ENCODE assay signal across 10 cellular contexts in genomic region chr19:54201980-54202379, GRCh38. TPM values are rescaled to one million over a fixed set of nuclear protein-coding genes. Genes with fewer than 3 reads are reported as not detected.
A peak's percentile ranks its signal among the peaks of the same experiment; 100 is the strongest.
DNase-seq lines count a peak whose midpoint lies in the region; ATAC-seq, FAIRE-seq and TF ChIP-seq lines count a peak whose summit lies in the region.
"Had no signal": no experiment of that assay in that cellular context is flagged by ENCODE, and none has a peak within 500 bp of the region (broad histone marks: within the 10 kb centered on the region; RNA-seq: fewer than 3 reads in every experiment).

No MANE protein-coding gene starts in this region.

- H3K18ac ChIP-seq in mesenchymal stem cell (ENCODE audit: low read depth in 1 of 2, low read length in 2 of 2) = no peak overlapping the region

- peaks cover 60% of the 10 kb centered on the region for H4K20me1 ChIP-seq in K562 (replicated peaks; ENCODE audit: control insufficient read depth, insufficient read depth, low read length)

- DNase-seq in left ventricle myocardium inferior (no peak), cardiac septum (ENCODE audit: low spot score) (no peak), K562 (ENCODE audit: extremely low read depth in 1 of 4, low spot score in 3 of 4) (no peak), mesenchymal stem cell (peak; percentile 31), vagina (ENCODE audit: extremely low spot score in 2 of 2) (no peak), GM12892 (ENCODE audit: insufficient read length) (no peak)

- peaks cover 56% of the 10 kb centered on the region for H3K36me3 ChIP-seq in left ventricle myocardium inferior
- peaks cover 64% of the 10 kb centered on the region for H3K36me3 ChIP-seq in K562 (ENCODE audit: control insufficient read depth, insufficient read depth, low read length)
- peaks cover 40 to 61% of the 10 kb centered on the region in 2 experiments for H3K36me3 ChIP-seq in mesenchymal stem cell (ENCODE audit: control insufficient read depth in 1 of 2, insufficient read depth in 2 of 2, low read depth in 1 of 2, low read length in 2 of 2)
- peaks cover 0 to 54% of the 10 kb centered on the region in 2 donors for H3K36me3 ChIP-seq in vagina

- no peak for TF ChIP-seq CTCF in left ventricle myocardium inferior (IDR thresholded peaks at IDR 0.05; ENCODE audit: borderline replicate concordance)
- no peak for TF ChIP-seq CTCF in K562 (IDR thresholded peaks at IDR 0.05 in 2 of 3, conservative IDR thresholded peaks at IDR 0.05 in 1 of 3; ENCODE audit: insufficient read depth in 2 of 3, low read depth in 1 of 3, low read length in 3 of 3)
- TF ChIP-seq CTCF in vagina (IDR thresholded peaks at IDR 0.05) = no peak

- no peak for TF ChIP-seq POLR2A in K562 (conservative IDR thresholded peaks at IDR 0.05)
- no peak for TF ChIP-seq POLR2A in vagina (IDR thresholded peaks at IDR 0.05)
- no peak for TF ChIP-seq POLR2A in GM12892 (IDR thresholded peaks at IDR 0.05; ENCODE audit: low read depth, low read length)

- BruUV-seq in K562 (replicated peaks; lab: Mats Ljungman, UMichigan) = no TSS peak

- H3K14ac ChIP-seq in mesenchymal stem cell (ENCODE audit: low read length in 2 of 2) = no peak overlapping the region

- TF ChIP-seq EP300 in K562 (IDR thresholded peaks at IDR 0.05; ENCODE audit: low read length) = no peak

- H4K91ac ChIP-seq in mesenchymal stem cell (ENCODE audit: low read length) = no peak overlapping the region

- H4K8ac ChIP-seq in mesenchymal stem cell (ENCODE audit: low read length) = no peak overlapping the region

- H3K4me1 ChIP-seq in left ventricle myocardium inferior (peaks cover 72% of the 10 kb centered on the region), K562 (replicated peaks in 1 of 2; ENCODE audit: control insufficient read depth in 2 of 2, insufficient read depth in 2 of 2, low read length in 2 of 2) (peaks cover 30 to 39% of the 10 kb centered on the region in 2 experiments), mesenchymal stem cell (ENCODE audit: control insufficient read depth, insufficient read depth, low read depth, low read length) (peaks cover 27% of the 10 kb centered on the region), vagina (peaks cover 61% of the 10 kb centered on the region)

- FAIRE-seq in K562 (lab: Jason Lieb, UNC) = no peak
- FAIRE-seq in GM12892 (lab: Jason Lieb, UNC) = no peak
- FAIRE-seq: endometrium, urothelium cell line had no signal

- POLR2A ChIA-PET in K562 (lab: Yijun Ruan, JAX) = interaction anchor here (0.6 to 5.3 kb wide), 9 partner anchors 9 to 87 kb away, joined by 3 to 206 read pairs (median 8); partner anchors contain the start of genes LENG1, MBOAT7, PRPF31 and TFPT

- no peak overlapping the region for H2BK5ac ChIP-seq in mesenchymal stem cell (ENCODE audit: low read depth, low read length, poor library complexity, severe bottlenecking)

- H3K4ac ChIP-seq in mesenchymal stem cell (ENCODE audit: low read depth in 1 of 2, low read length in 2 of 2) = no peak overlapping the region

- CTCF ChIA-PET in K562 (lab: Yijun Ruan, JAX; ENCODE audit: low intra/inter-chr PET ratio) = no interaction called here

- intact Hi-C loops in left ventricle myocardium inferior (cut with micrococcal nuclease) (no loop called here), cardiac septum (cut with DNase I) (loop anchor here (5.0 to 10.0 kb wide), 2 partner anchors 40 to 243 kb away; partner anchors contain the start of gene LENG8), K562 (cut with micrococcal nuclease) (loop anchor here (2.0 kb wide), 1 partner anchor 65 kb away; the partner anchor contains the start of gene CNOT3), vagina (cut with DNase I) (no loop called here)

- no peak overlapping the region for H2AK5ac ChIP-seq in mesenchymal stem cell (ENCODE audit: low read length, severe bottlenecking)

- H2AFZ ChIP-seq in K562 (ENCODE audit: low read depth, low read length) = no peak overlapping the region
- no peak overlapping the region for H2AFZ ChIP-seq in mesenchymal stem cell (ENCODE audit: low read depth, low read length)

- peaks cover 11% of the 10 kb centered on the region for H3K9me1 ChIP-seq in K562 (ENCODE audit: control insufficient read depth, insufficient read depth, low read length)

- no peak for TF ChIP-seq RAD21 in K562 (CRISPR knock-in tag; conservative IDR thresholded peaks at IDR 0.05 in 1 of 2, IDR thresholded peaks at IDR 0.05 in 1 of 2)

- ATAC-seq in K562 = no peak
- no peak for ATAC-seq in GM21423 (IDR thresholded peaks at IDR 0.05; ENCODE audit: unreplicated experiment)
- no peak for ATAC-seq in GM21723 (IDR thresholded peaks at IDR 0.05; ENCODE audit: unreplicated experiment)

- H3K27me3 ChIP-seq in left ventricle myocardium inferior (ENCODE audit: low read depth) (no peaks in the 10 kb centered on the region), K562 (ENCODE audit: control insufficient read depth in 2 of 2, insufficient read depth in 2 of 2, low read length in 2 of 2) (no peaks in the 10 kb centered on the region), mesenchymal stem cell (ENCODE audit: control insufficient read depth in 1 of 2, insufficient read depth in 1 of 2, low read length in 2 of 2) (no peaks in the 10 kb centered on the region), vagina (no peaks in the 10 kb centered on the region)

- H3K23ac ChIP-seq in mesenchymal stem cell (ENCODE audit: low read length in 2 of 2) = no peak overlapping the region

- H3K27ac ChIP-seq in left ventricle myocardium inferior (replicated peaks) (no peak overlapping the region), K562 (ENCODE audit: extremely low read depth, low read depth, low read length) (peak overlapping the region; percentile 96), mesenchymal stem cell (ENCODE audit: low read length, poor library complexity, severe bottlenecking) (peak overlapping the region; percentile 13), vagina (no peak overlapping the region)

- in situ Hi-C loops in K562 (cut with MboI) = no loop called here

- peak overlapping the region; percentile 97 for H3K4me3 ChIP-seq in left ventricle myocardium inferior
- peak overlapping the region; percentile 68 for H3K4me3 ChIP-seq in K562
- peak overlapping the region in 1 of 2 experiments; percentile 91 for H3K4me3 ChIP-seq in mesenchymal stem cell (ENCODE audit: insufficient read depth in 1 of 2, low read depth in 1 of 2, low read length in 2 of 2)
- peak overlapping the region; percentile 60 to 87 for H3K4me3 ChIP-seq in vagina

- no peak overlapping the region for H2BK12ac ChIP-seq in mesenchymal stem cell (ENCODE audit: low read length in 2 of 2)

- no peak overlapping the region for H2BK15ac ChIP-seq in mesenchymal stem cell (ENCODE audit: low read depth, poor library complexity, severe bottlenecking)

- no peak overlapping the region for H2BK120ac ChIP-seq in mesenchymal stem cell (ENCODE audit: low read depth, low read length)

- peak overlapping the region; percentile 89 for H3K4me2 ChIP-seq in K562 (ENCODE audit: insufficient read depth, low read length)
- H3K4me2 ChIP-seq in mesenchymal stem cell (ENCODE audit: low read length, poor library complexity, severe bottlenecking) = peak overlapping the region; percentile 67

- no peaks in the 10 kb centered on the region for H3K9me3 ChIP-seq in left ventricle myocardium inferior (replicated peaks)
- H3K9me3 ChIP-seq in K562 (replicated peaks; ENCODE audit: control insufficient read depth, insufficient read depth, low read depth, low read length) = no peaks in the 10 kb centered on the region
- no peaks in the 10 kb centered on the region for H3K9me3 ChIP-seq in mesenchymal stem cell (ENCODE audit: control insufficient read depth, low read length)
- no peaks in the 10 kb centered on the region for H3K9me3 ChIP-seq in vagina

- peaks cover 67% of the 10 kb centered on the region for H3K79me2 ChIP-seq in K562 (ENCODE audit: control insufficient read depth, insufficient read depth, low read length)

- H3K79me1 ChIP-seq in mesenchymal stem cell (replicated peaks; ENCODE audit: low read length, poor library complexity, severe bottlenecking) = peaks cover 5% of the 10 kb centered on the region

- WGBS in K562 (ENCODE audit: insufficient coverage, low coverage, missing lambda C conversion rate) = under 1% methylated on average over 13 of the region's 13 CpGs
- 60% methylated on average over 13 of the region's 13 CpGs for WGBS in mesenchymal stem cell

- H3K9ac ChIP-seq in K562 (ENCODE audit: insufficient read depth in 1 of 2, low read depth in 2 of 2, low read length in 2 of 2) (peak overlapping the region; percentile 98 to 99), mesenchymal stem cell (ENCODE audit: low read length) (peak overlapping the region; percentile 97)

RNA-seq across cellular contexts. Expression of gene RPS9, which starts 1.3 kb away (rescaled TPM):
- total RNA-seq in left ventricle myocardium inferior (648 TPM), cardiac septum (615 TPM), K562 (2014; rRNA removed) (4,156 and 4,613 TPM in 2 replicates), K562 (2014; rRNA removed; fragmentation: Illumina TruSeq; extraction: Trizol) (714 and 1,122 TPM in 2 replicates), K562 (2015; rRNA removed; fragmentation: Illumina TruSeq; extraction: Trizol) (1,777 and 1,782 TPM in 2 replicates), K562 (2021) (1,573 and 1,625 TPM in 2 replicates), vagina (1,892 TPM)
- total RNA-seq in K562 (2011; cell fraction: chromatin; rRNA removed; ENCODE audit: low replicate concordance) = 331 and 680 TPM in 2 replicates
- total RNA-seq in K562 (2011; cell fraction: nucleolus; rRNA removed) = 909 and 1,212 TPM in 2 replicates
- total RNA-seq in K562 (2011; cell fraction: nucleoplasm; rRNA removed) = 945 and 1,251 TPM in 2 replicates
- polyA plus RNA-seq in K562 (2011; rRNA removed) (1,792 and 2,151 TPM in 2 replicates), K562 (2014; fragmentation: Illumina TruSeq; extraction: Trizol) (2,256 and 3,393 TPM in 2 replicates), K562 (2014; fragmentation: Nextera tagmentation; extraction: Ambion mirVana) (100 to 1,000 TPM; 456 to 490 TPM), K562 (2014; rRNA removed) (3,325 and 5,114 TPM in 2 replicates)
- 3,305 and 3,579 TPM in 2 replicates for polyA plus RNA-seq in K562 (2011; cell fraction: cytosol; rRNA removed)
- polyA plus RNA-seq in K562 (2011; cell fraction: nucleus; rRNA removed) = 1,541 and 1,658 TPM in 2 replicates
- 3,049 and 5,076 TPM in 2 replicates for polyA plus RNA-seq in K562 (2012)
- polyA minus RNA-seq in K562 (2011; rRNA and poly(A)+ RNA removed) = 287 and 381 TPM in 2 replicates
- polyA minus RNA-seq in K562 (2011; cell fraction: cytosol; rRNA and poly(A)+ RNA removed) = 464 and 517 TPM in 2 replicates
- polyA minus RNA-seq in K562 (2011; cell fraction: nucleus; rRNA and poly(A)+ RNA removed) = 240 and 304 TPM in 2 replicates
- polyA plus RNA-seq in mesenchymal stem cell (2013, experiment 1 of 2) = 1,608 TPM
- 1,551 TPM for polyA plus RNA-seq in mesenchymal stem cell (2013, experiment 2 of 2)
- polyA plus RNA-seq in GM12892 (2012; ENCODE audit: missing spikeins) = 4,059 TPM

RNA-seq across cellular contexts. Expression of gene TSEN34, which starts 10.9 kb away (rescaled TPM):
- 16.2 TPM for total RNA-seq in left ventricle myocardium inferior
- 22.6 TPM for total RNA-seq in cardiac septum
- 6.2 and 16.5 TPM in 2 replicates for total RNA-seq in K562 (2011; cell fraction: chromatin; rRNA removed; ENCODE audit: low replicate concordance)
- 24.2 and 25.2 TPM in 2 replicates for total RNA-seq in K562 (2011; cell fraction: nucleolus; rRNA removed)
- 10.4 and 11.7 TPM in 2 replicates for total RNA-seq in K562 (2011; cell fraction: nucleoplasm; rRNA removed)
- 48.3 and 52.3 TPM in 2 replicates for total RNA-seq in K562 (2014; rRNA removed)
- 11.0 and 15.9 TPM in 2 replicates for total RNA-seq in K562 (2014; rRNA removed; fragmentation: Illumina TruSeq; extraction: Trizol)
- total RNA-seq in K562 (2015; rRNA removed; fragmentation: Illumina TruSeq; extraction: Trizol) = 32.8 and 34.3 TPM in 2 replicates
- total RNA-seq in K562 (2021) = 43.7 and 45.7 TPM in 2 replicates
- 29.5 and 39.8 TPM in 2 replicates for polyA plus RNA-seq in K562 (2011; rRNA removed)
- 70.3 and 121 TPM in 2 replicates for polyA plus RNA-seq in K562 (2011; cell fraction: cytosol; rRNA removed)
- polyA plus RNA-seq in K562 (2011; cell fraction: nucleus; rRNA removed) = 32.8 and 33.9 TPM in 2 replicates
- polyA plus RNA-seq in K562 (2012) = 30.6 and 41.6 TPM in 2 replicates
- 15.6 and 34.6 TPM in 2 replicates for polyA plus RNA-seq in K562 (2014; fragmentation: Illumina TruSeq; extraction: Trizol)
- 1 to 10 TPM; 3.1 to 3.9 TPM for polyA plus RNA-seq in K562 (2014; fragmentation: Nextera tagmentation; extraction: Ambion mirVana)
- polyA plus RNA-seq in K562 (2014; rRNA removed) = 57.6 and 59.9 TPM in 2 replicates
- 8.6 and 12.1 TPM in 2 replicates for polyA minus RNA-seq in K562 (2011; rRNA and poly(A)+ RNA removed)
- 18.6 and 27.7 TPM in 2 replicates for polyA minus RNA-seq in K562 (2011; cell fraction: cytosol; rRNA and poly(A)+ RNA removed)
- 6.5 and 8.9 TPM in 2 replicates for polyA minus RNA-seq in K562 (2011; cell fraction: nucleus; rRNA and poly(A)+ RNA removed)
- 65.1 TPM for polyA plus RNA-seq in mesenchymal stem cell (2013, experiment 1 of 2)
- polyA plus RNA-seq in mesenchymal stem cell (2013, experiment 2 of 2) = 67.7 TPM
- 52.3 TPM for total RNA-seq in vagina
- polyA plus RNA-seq in GM12892 (2012; ENCODE audit: missing spikeins) = 11.7 TPM

RNA-seq across cellular contexts. Expression of gene MBOAT7, which starts 12.6 kb away (rescaled TPM):
- total RNA-seq in left ventricle myocardium inferior (12.2 TPM), cardiac septum (24.3 TPM), K562 (2014; rRNA removed) (87.0 and 104 TPM in 2 replicates), K562 (2014; rRNA removed; fragmentation: Illumina TruSeq; extraction: Trizol) (15.4 and 18.2 TPM in 2 replicates), K562 (2015; rRNA removed; fragmentation: Illumina TruSeq; extraction: Trizol) (56.1 and 60.7 TPM in 2 replicates), K562 (2021) (153 and 160 TPM in 2 replicates), vagina (76.6 TPM)
- total RNA-seq in K562 (2011; cell fraction: chromatin; rRNA removed; ENCODE audit: low replicate concordance) = 69.6 and 252 TPM in 2 replicates
- 206 and 229 TPM in 2 replicates for total RNA-seq in K562 (2011; cell fraction: nucleolus; rRNA removed)
- 169 and 219 TPM in 2 replicates for total RNA-seq in K562 (2011; cell fraction: nucleoplasm; rRNA removed)
- polyA plus RNA-seq in K562 (2011; rRNA removed) (30.3 and 85.5 TPM in 2 replicates), K562 (2014; fragmentation: Illumina TruSeq; extraction: Trizol) (79.6 and 108 TPM in 2 replicates), K562 (2014; fragmentation: Nextera tagmentation; extraction: Ambion mirVana) (1 to 10 TPM; 1.4 to 2.6 TPM), K562 (2014; rRNA removed) (79.2 and 92.4 TPM in 2 replicates)
- polyA plus RNA-seq in K562 (2011; cell fraction: cytosol; rRNA removed) = 53.9 and 134 TPM in 2 replicates
- 78.0 and 150 TPM in 2 replicates for polyA plus RNA-seq in K562 (2011; cell fraction: nucleus; rRNA removed)
- 134 and 209 TPM in 2 replicates for polyA plus RNA-seq in K562 (2012)
- 16.9 and 19.4 TPM in 2 replicates for polyA minus RNA-seq in K562 (2011; rRNA and poly(A)+ RNA removed)
- 91.7 and 110 TPM in 2 replicates for polyA minus RNA-seq in K562 (2011; cell fraction: cytosol; rRNA and poly(A)+ RNA removed)
- polyA minus RNA-seq in K562 (2011; cell fraction: nucleus; rRNA and poly(A)+ RNA removed) = 39.8 and 40.0 TPM in 2 replicates
- polyA plus RNA-seq in mesenchymal stem cell (2013, experiment 1 of 2) = 175 TPM
- polyA plus RNA-seq in mesenchymal stem cell (2013, experiment 2 of 2) = 178 TPM
- 9.9 TPM for polyA plus RNA-seq in GM12892 (2012; ENCODE audit: missing spikeins)

RNA-seq across cellular contexts. Expression of gene LILRB3, which starts 20.8 kb away (rescaled TPM):
- total RNA-seq in left ventricle myocardium inferior (4.7 TPM), cardiac septum (2.7 TPM), K562 (2014; rRNA removed) (not detected in 2 replicates), K562 (2014; rRNA removed; fragmentation: Illumina TruSeq; extraction: Trizol) (not detected in 2 replicates), K562 (2015; rRNA removed; fragmentation: Illumina TruSeq; extraction: Trizol) (not detected in 2 replicates), K562 (2021) (not detected in 2 replicates), vagina (20.4 TPM)
- total RNA-seq in K562 (2011; cell fraction: chromatin; rRNA removed; ENCODE audit: low replicate concordance) = not detected in 2 replicates
- not detected in 2 replicates for total RNA-seq in K562 (2011; cell fraction: nucleolus; rRNA removed)
- not detected in 2 replicates for total RNA-seq in K562 (2011; cell fraction: nucleoplasm; rRNA removed)
- polyA plus RNA-seq in K562 (2011; rRNA removed) (not detected in 2 replicates), K562 (2014; fragmentation: Illumina TruSeq; extraction: Trizol) (not detected in 2 replicates), K562 (2014; fragmentation: Nextera tagmentation; extraction: Ambion mirVana) (under 1 TPM in 1 of 2 experiments, not detected in 1; 0.01 TPM), K562 (2014; rRNA removed) (0.09 TPM in 1 of 2 replicates, not detected in the other)
- not detected in 2 replicates for polyA plus RNA-seq in K562 (2011; cell fraction: cytosol; rRNA removed)
- 0.18 TPM in 1 of 2 replicates, not detected in the other for polyA plus RNA-seq in K562 (2011; cell fraction: nucleus; rRNA removed)
- polyA plus RNA-seq in K562 (2012) = 0.21 and 0.56 TPM in 2 replicates
- not detected in 2 replicates for polyA minus RNA-seq in K562 (2011; rRNA and poly(A)+ RNA removed)
- polyA minus RNA-seq in K562 (2011; cell fraction: cytosol; rRNA and poly(A)+ RNA removed) = not detected in 2 replicates
- polyA minus RNA-seq in K562 (2011; cell fraction: nucleus; rRNA and poly(A)+ RNA removed) = not detected in 2 replicates
- not detected for polyA plus RNA-seq in mesenchymal stem cell (2013, experiment 1 of 2)
- polyA plus RNA-seq in mesenchymal stem cell (2013, experiment 2 of 2) = not detected
- polyA plus RNA-seq in GM12892 (2012; ENCODE audit: missing spikeins) = 7.1 TPM

RNA-seq across cellular contexts. Expression of gene TMC4, which starts 29.0 kb away (rescaled TPM):
- 2.2 TPM for total RNA-seq in left ventricle myocardium inferior
- 4.3 TPM for total RNA-seq in cardiac septum
- 0.28 TPM in 1 of 2 replicates, not detected in the other for total RNA-seq in K562 (2011; cell fraction: chromatin; rRNA removed; ENCODE audit: low replicate concordance)
- 0.67 and 0.79 TPM in 2 replicates for total RNA-seq in K562 (2011; cell fraction: nucleolus; rRNA removed)
- total RNA-seq in K562 (2011; cell fraction: nucleoplasm; rRNA removed) = not detected in 2 replicates
- total RNA-seq in K562 (2014; rRNA removed) = not detected in 2 replicates
- not detected in 2 replicates for total RNA-seq in K562 (2014; rRNA removed; fragmentation: Illumina TruSeq; extraction: Trizol)
- total RNA-seq in K562 (2015; rRNA removed; fragmentation: Illumina TruSeq; extraction: Trizol) = 0.11 and 0.18 TPM in 2 replicates
- 0.36 and 0.51 TPM in 2 replicates for total RNA-seq in K562 (2021)
- polyA plus RNA-seq in K562 (2011; rRNA removed) = 0.36 and 0.43 TPM in 2 replicates
- polyA plus RNA-seq in K562 (2011; cell fraction: cytosol; rRNA removed) = 0.27 and 0.44 TPM in 2 replicates
- polyA plus RNA-seq in K562 (2011; cell fraction: nucleus; rRNA removed) = 0.65 and 1.5 TPM in 2 replicates
- 1.1 and 1.7 TPM in 2 replicates for polyA plus RNA-seq in K562 (2012)
- 0.29 and 0.74 TPM in 2 replicates for polyA plus RNA-seq in K562 (2014; fragmentation: Illumina TruSeq; extraction: Trizol)
- polyA plus RNA-seq in K562 (2014; fragmentation: Nextera tagmentation; extraction: Ambion mirVana) = under 1 TPM; 0.35 to 0.79 TPM
- 0.12 and 0.81 TPM in 2 replicates for polyA plus RNA-seq in K562 (2014; rRNA removed)
- polyA minus RNA-seq in K562 (2011; rRNA and poly(A)+ RNA removed) = not detected in 2 replicates
- polyA minus RNA-seq in K562 (2011; cell fraction: cytosol; rRNA and poly(A)+ RNA removed) = not detected in 2 replicates
- not detected in 2 replicates for polyA minus RNA-seq in K562 (2011; cell fraction: nucleus; rRNA and poly(A)+ RNA removed)
- polyA plus RNA-seq in mesenchymal stem cell (2013, experiment 1 of 2) = 1.7 TPM
- polyA plus RNA-seq in mesenchymal stem cell (2013, experiment 2 of 2) = 1.2 TPM
- total RNA-seq in vagina = 22.3 TPM
- polyA plus RNA-seq in GM12892 (2012; ENCODE audit: missing spikeins) = 0.42 TPM

Comparison
In these comparisons a context has a peak if more than half of its experiments do, and no peak if none do; other contexts are left out.
1. intact Hi-C loops: an anchor here in cardiac septum (5.0 to 10.0 kb wide) and K562 (2.0 kb wide); none called in left ventricle myocardium inferior and vagina.
2. H3K27ac ChIP-seq: peak in K562 (single experiment) and mesenchymal stem cell (single experiment); none in left ventricle myocardium inferior (single experiment) and vagina (single experiment).